Comparison of ENCODE assay signal across 8 cellular contexts in the genomic region with DNA sequence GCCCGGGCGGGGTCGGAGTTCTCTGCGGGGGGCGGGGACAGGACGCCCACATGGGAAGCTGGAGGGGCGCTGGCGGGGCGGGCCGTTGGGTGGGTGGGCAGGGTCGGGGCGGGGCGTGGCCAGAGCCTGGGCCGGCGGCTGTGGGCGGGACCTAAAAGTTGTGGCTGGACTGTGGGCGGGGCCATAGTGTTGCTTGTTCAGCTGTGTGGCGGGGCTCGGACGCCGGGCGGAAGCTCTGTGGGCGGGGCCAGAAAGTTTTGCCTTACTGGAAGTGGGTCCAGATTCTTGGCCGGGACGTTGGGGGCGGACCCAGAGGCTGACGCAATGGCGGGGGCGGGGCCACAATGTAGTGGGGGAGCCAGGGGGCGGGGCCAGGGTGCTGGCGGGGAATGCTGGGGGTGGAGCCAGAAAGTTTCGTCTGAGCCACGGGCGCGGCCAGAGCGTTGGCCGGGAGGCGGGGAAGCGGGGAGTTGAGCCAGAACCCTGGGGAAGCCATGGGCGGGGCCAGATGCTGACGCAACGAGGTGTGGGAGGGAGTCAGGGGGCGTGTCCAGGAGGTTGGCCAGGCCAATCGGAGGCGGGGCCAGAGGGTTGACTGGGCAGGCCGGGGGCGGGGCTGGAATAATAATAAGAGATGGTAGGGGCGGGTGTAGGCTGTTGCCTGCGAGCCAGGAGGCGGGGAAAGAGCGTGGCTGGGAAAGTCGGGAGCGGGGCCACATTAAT. TPM values are rescaled to one million over a fixed set of nuclear protein-coding genes. Genes with fewer than 3 reads are reported as not detected.
DNase-seq lines count a peak whose midpoint lies in the region; ATAC-seq and TF ChIP-seq lines count a peak whose summit lies in the region.

No MANE protein-coding gene starts in this region.

- H3K27ac ChIP-seq in cardiac muscle cell (peak overlapping the region; percentile 96), parathyroid adenoma (peak overlapping the region; percentile 82), tibial artery (peak overlapping the region; percentile 86 to 91)

- H3K4me2 ChIP-seq in parathyroid adenoma (ENCODE audit: low read length), result peak overlapping the region; percentile 28

- intact Hi-C loops in tibial artery (cut with DNase I; ENCODE audit: low total_unique reads), result no loop called here

- H3K36me3 ChIP-seq in adipocyte (ENCODE audit: control insufficient read depth, insufficient read depth, low read length, severe bottlenecking) (peaks cover 28% of the 10 kb centered on the region), cardiac muscle cell (peaks cover 11% of the 10 kb centered on the region), parathyroid adenoma (ENCODE audit: control insufficient read depth, insufficient read depth, low read length) (no peaks in the 10 kb centered on the region), tibial artery (peaks cover 30 to 36% (median 32%) of the 10 kb centered on the region in 3 donors)

- H3K4me1 ChIP-seq in adipocyte (ENCODE audit: control insufficient read depth, insufficient read depth, low read length) (peaks cover 25% of the 10 kb centered on the region), cardiac muscle cell (ENCODE audit: low read depth) (peaks cover 11% of the 10 kb centered on the region), parathyroid adenoma (peaks cover 9% of the 10 kb centered on the region), tibial artery (peaks cover 0 to 40% (median 25%) of the 10 kb centered on the region in 4 donors)

- no peaks in the 10 kb centered on the region for H3K9me3 ChIP-seq in adipocyte (ENCODE audit: control insufficient read depth, low read length)
- no peaks in the 10 kb centered on the region for H3K9me3 ChIP-seq in cardiac muscle cell (ENCODE audit: low read depth)
- no peaks in the 10 kb centered on the region for H3K9me3 ChIP-seq in parathyroid adenoma (ENCODE audit: control insufficient read depth, low read length)
- H3K9me3 ChIP-seq in tibial artery, result no peaks in the 10 kb centered on the region

- DNase-seq in GM12865 (ENCODE audit: low read depth), result peak; percentile 99
- peak; percentile 100 for DNase-seq in NCI-H1436 (lab: John Stamatoyannopoulos, UW)
- DNase-seq in SW480 (ENCODE audit: low spot score), result peak; percentile 99
- peak; percentile 100 for DNase-seq in adipocyte (ENCODE audit: low read depth)
- DNase-seq in cardiac muscle cell (ENCODE audit: low read depth in 1 of 2, low spot score in 1 of 2), result peak; percentile 100
- peak; percentile 100 for DNase-seq in tibial artery

- peak overlapping the region; percentile 83 for H3K4me3 ChIP-seq in GM12865 (ENCODE audit: low read depth, low read length)
- peak overlapping the region; percentile 79 for H3K4me3 ChIP-seq in adipocyte (ENCODE audit: low read length)
- peak overlapping the region; percentile 44 for H3K4me3 ChIP-seq in cardiac muscle cell
- peak overlapping the region; percentile 89 for H3K4me3 ChIP-seq in parathyroid adenoma (ENCODE audit: low read depth, low read length)
- H3K4me3 ChIP-seq in tibial artery, result peak overlapping the region; percentile 55 to 63

- peak overlapping the region; percentile 81 for H2AFZ ChIP-seq in parathyroid adenoma

- H3K79me2 ChIP-seq in parathyroid adenoma, result peaks cover 18% of the 10 kb centered on the region

- peak overlapping the region; percentile 84 for H3K9ac ChIP-seq in adipocyte (ENCODE audit: low read length)
- H3K9ac ChIP-seq in parathyroid adenoma, result no peak overlapping the region

- ATAC-seq in HG02840 (IDR thresholded peaks at IDR 0.05; ENCODE audit: low FRiP score, unreplicated experiment), result peak; percentile 69

- no peak for TF ChIP-seq CTCF in GM12865 (IDR thresholded peaks at IDR 0.05; ENCODE audit: insufficient read depth, low read depth, low read length, missing control alignments)
- TF ChIP-seq CTCF in cardiac muscle cell (IDR thresholded peaks at IDR 0.05; ENCODE audit: low read depth, low read length), result no peak
- TF ChIP-seq CTCF in parathyroid adenoma (IDR thresholded peaks at IDR 0.05), result no peak
- no peak for TF ChIP-seq CTCF in tibial artery (IDR thresholded peaks at IDR 0.05)

- no peaks in the 10 kb centered on the region for H3K27me3 ChIP-seq in adipocyte (replicated peaks; ENCODE audit: control insufficient read depth, insufficient read depth, low read length)
- no peaks in the 10 kb centered on the region for H3K27me3 ChIP-seq in cardiac muscle cell
- H3K27me3 ChIP-seq in parathyroid adenoma (ENCODE audit: control insufficient read depth, insufficient read depth, low read length), result no peaks in the 10 kb centered on the region
- no peaks in the 10 kb centered on the region for H3K27me3 ChIP-seq in tibial artery

RNA-seq across cellular contexts. Expression of a gene that starts 0.5 kb away (rescaled TPM):
- total RNA-seq in cardiac muscle cell, result 13.8 and 22.5 TPM in 2 replicates
- polyA plus RNA-seq in cardiac muscle cell, result 16.3 and 21.9 TPM in 2 replicates

RNA-seq across cellular contexts. Expression of a gene that starts 17.8 kb away (rescaled TPM):
- 1.5 and 4.8 TPM in 2 replicates for total RNA-seq in cardiac muscle cell
- polyA plus RNA-seq in cardiac muscle cell, result 2.8 and 5.8 TPM in 2 replicates

RNA-seq across cellular contexts. Expression of a gene that starts 25.9 kb away (rescaled TPM):
- total RNA-seq in cardiac muscle cell, result 19.1 and 21.5 TPM in 2 replicates
- 12.9 and 19.2 TPM in 2 replicates for polyA plus RNA-seq in cardiac muscle cell

RNA-seq across cellular contexts. Expression of a gene that starts 52.8 kb away (rescaled TPM):
- total RNA-seq in cardiac muscle cell, result not detected in 2 replicates
- polyA plus RNA-seq in cardiac muscle cell, result not detected in 2 replicates

Comparison
In these comparisons a context has a peak if more than half of its experiments do, and no peak if none do; other contexts are left out.
1. Peak in every context shown above with its lines: DNase-seq, ATAC-seq, H3K4me3 ChIP-seq and H3K27ac ChIP-seq.